In the genomic region with DNA sequence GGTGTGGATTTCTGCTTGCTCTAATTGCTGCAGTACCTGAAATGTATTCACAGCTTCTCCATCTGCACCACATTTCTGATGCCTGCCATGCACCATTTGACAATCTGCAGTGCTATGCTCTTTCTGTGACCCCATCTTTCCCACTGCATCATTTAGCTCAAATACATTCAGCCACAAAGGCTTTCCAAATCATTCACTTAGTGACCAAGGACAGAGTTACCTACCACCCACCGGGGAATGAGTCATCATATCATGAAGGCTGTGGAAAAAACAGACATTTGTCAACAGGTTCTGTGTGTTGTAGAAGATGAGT, we compare ENCODE assay signal across 10 cellular contexts.
A peak's percentile ranks its signal among the peaks of the same experiment; 100 is the strongest.
DNase-seq lines count a peak whose midpoint lies in the region; ATAC-seq and TF ChIP-seq lines count a peak whose summit lies in the region.
"Had no signal": no experiment of that assay in that cellular context is flagged by ENCODE, and none has a peak within 500 bp of the region (broad histone marks: within the 10 kb centered on the region; RNA-seq: fewer than 3 reads in every experiment).

No MANE protein-coding gene starts in this region.

- ATAC-seq in HG03039 (IDR thresholded peaks at IDR 0.05; ENCODE audit: unreplicated experiment), result peak; percentile 81
- no peak for ATAC-seq in GM21717 (IDR thresholded peaks at IDR 0.05; ENCODE audit: unreplicated experiment)

- H3K36me3 Mint-ChIP-seq in activated CD4-positive, alpha-beta memory T cell treated with anti-CD3 and anti-CD28 coated beads for 36 hours, result no peaks in the 10 kb centered on the region
- no peaks in the 10 kb centered on the region for H3K36me3 Mint-ChIP-seq in activated CD4-positive, alpha-beta memory T cell treated with anti-CD3 and anti-CD28 coated beads, Interleukin-2, amount 10 ng/mL, durations not matched to agents 7 days and 5 days (ENCODE audit: low read depth)

- peak; percentile 13 for DNase-seq in activated CD4-positive, alpha-beta memory T cell treated with anti-CD3 and anti-CD28 coated beads for 36 hours
- DNase-seq in activated CD4-positive, alpha-beta memory T cell treated with anti-CD3 and anti-CD28 coated beads, Interleukin-2, amount 10 ng/mL, durations not matched to agents 7 days and 5 days, result no peak
- DNase-seq in astrocyte of the cerebellum (ENCODE audit: low read depth) (peak; percentile 45), retina (peak; percentile 65), GM13977 (ENCODE audit: low spot score) (no peak)
- DNase-seq in stimulated activated naive CD4-positive, alpha-beta T cell (lab: John Stamatoyannopoulos, UW), result no peak
- DNase-seq: NCI-H2029 treated with DMSO at 0.1 percent for 48 hours had no signal

- peaks cover 4% of the 10 kb centered on the region for H3K4me1 Mint-ChIP-seq in activated CD4-positive, alpha-beta memory T cell treated with anti-CD3 and anti-CD28 coated beads for 36 hours (ENCODE audit: low read depth)
- H3K4me1 Mint-ChIP-seq in activated CD4-positive, alpha-beta memory T cell treated with anti-CD3 and anti-CD28 coated beads, Interleukin-2, amount 10 ng/mL, durations not matched to agents 7 days and 5 days, result peaks cover 5% of the 10 kb centered on the region
- H3K4me1 Mint-ChIP-seq: nephron had no signal

- H3K4me3 ChIP-seq in astrocyte of the cerebellum (ENCODE audit: low read depth, low read length), result no peak overlapping the region

- in situ Hi-C loops in astrocyte of the cerebellum (cut with HindIII; ENCODE audit: low sequenced_read_pairs) (no loop called here), GM13977 (cut with MboI; ENCODE audit: low pct_unique_long_range_greater_than_20kb, low sequenced_read_pairs, unreplicated experiment) (no loop called here)

- POLR2A ChIA-PET in activated CD4-positive, alpha-beta memory T cell treated with anti-CD3 and anti-CD28 coated beads for 36 hours (lab: Charles Lee), result no interaction called here
- POLR2A ChIA-PET in activated CD4-positive, alpha-beta memory T cell treated with anti-CD3 and anti-CD28 coated beads, Interleukin-2, amount 10 ng/mL, durations not matched to agents 7 days and 5 days (lab: Charles Lee), result no interaction called here

- CTCF ChIA-PET in activated CD4-positive, alpha-beta memory T cell treated with anti-CD3 and anti-CD28 coated beads for 36 hours (lab: Charles Lee), result no interaction called here
- CTCF ChIA-PET in activated CD4-positive, alpha-beta memory T cell treated with anti-CD3 and anti-CD28 coated beads, Interleukin-2, amount 10 ng/mL, durations not matched to agents 7 days and 5 days (lab: Charles Lee), result no interaction called here

- TF ChIP-seq CTCF in astrocyte of the cerebellum (IDR thresholded peaks at IDR 0.05; ENCODE audit: low read depth, low read length, missing control alignments) (no peak), GM13977 (IDR thresholded peaks at IDR 0.05; ENCODE audit: extremely low read depth, insufficient read depth, missing control alignments) (no peak)

- no peaks in the 10 kb centered on the region for H3K9me3 Mint-ChIP-seq in activated CD4-positive, alpha-beta memory T cell treated with anti-CD3 and anti-CD28 coated beads for 36 hours
- H3K9me3 Mint-ChIP-seq in activated CD4-positive, alpha-beta memory T cell treated with anti-CD3 and anti-CD28 coated beads, Interleukin-2, amount 10 ng/mL, durations not matched to agents 7 days and 5 days, result no peaks in the 10 kb centered on the region
- H3K9me3 Mint-ChIP-seq: nephron had no signal

- no peak overlapping the region for H3K27ac Mint-ChIP-seq in activated CD4-positive, alpha-beta memory T cell treated with anti-CD3 and anti-CD28 coated beads for 36 hours
- H3K27ac Mint-ChIP-seq in activated CD4-positive, alpha-beta memory T cell treated with anti-CD3 and anti-CD28 coated beads, Interleukin-2, amount 10 ng/mL, durations not matched to agents 7 days and 5 days, result no peak overlapping the region
- H3K27ac Mint-ChIP-seq: nephron had no signal

- no peak overlapping the region for H3K4me3 Mint-ChIP-seq in activated CD4-positive, alpha-beta memory T cell treated with anti-CD3 and anti-CD28 coated beads for 36 hours
- H3K4me3 Mint-ChIP-seq in activated CD4-positive, alpha-beta memory T cell treated with anti-CD3 and anti-CD28 coated beads, Interleukin-2, amount 10 ng/mL, durations not matched to agents 7 days and 5 days, result no peak overlapping the region
- H3K4me3 Mint-ChIP-seq: nephron had no signal

- intact Hi-C loops in activated CD4-positive, alpha-beta memory T cell treated with anti-CD3 and anti-CD28 coated beads for 36 hours (cut with micrococcal nuclease), result no loop called here

- peaks cover 1% of the 10 kb centered on the region for H3K27me3 Mint-ChIP-seq in activated CD4-positive, alpha-beta memory T cell treated with anti-CD3 and anti-CD28 coated beads for 36 hours
- H3K27me3 Mint-ChIP-seq in activated CD4-positive, alpha-beta memory T cell treated with anti-CD3 and anti-CD28 coated beads, Interleukin-2, amount 10 ng/mL, durations not matched to agents 7 days and 5 days, result no peaks in the 10 kb centered on the region

Comparison
In these comparisons a context has a peak if more than half of its experiments do, and no peak if none do; other contexts are left out.
1. DNase-seq: peak in activated CD4-positive, alpha-beta memory T cell treated with anti-CD3 and anti-CD28 coated beads for 36 hours (single experiment), astrocyte of the cerebellum (single experiment) and retina (single experiment); none in activated CD4-positive, alpha-beta memory T cell treated with anti-CD3 and anti-CD28 coated beads, Interleukin-2, amount 10 ng/mL, durations not matched to agents 7 days and 5 days (single experiment), stimulated activated naive CD4-positive, alpha-beta T cell (0 of 6) and GM13977 (single experiment).